In the genomic region with DNA sequence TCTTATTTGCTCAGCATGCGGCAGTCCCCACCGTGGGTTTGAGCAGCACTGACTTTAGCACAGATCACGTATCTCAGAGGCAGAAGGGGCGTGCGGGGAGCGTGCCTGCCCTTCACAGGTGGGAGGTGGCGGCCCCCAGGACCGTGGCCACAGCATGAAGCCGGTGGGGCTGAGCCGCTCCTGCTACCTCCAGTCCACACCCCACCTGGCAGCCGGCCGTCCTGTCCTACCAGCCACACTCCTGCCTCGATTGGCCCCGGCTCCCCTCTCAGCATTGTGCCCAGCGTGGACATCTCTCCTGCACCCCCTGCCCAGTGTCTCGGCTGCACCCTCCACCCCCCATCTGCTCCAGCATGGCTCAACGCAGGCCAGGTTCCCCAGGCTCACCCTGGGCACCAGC, we compare ENCODE assay signal across 28 cellular contexts.
"Had no signal": no experiment of that assay in that cellular context is flagged by ENCODE, and none has a peak within 500 bp of the region (broad histone marks: within the 10 kb centered on the region; RNA-seq: fewer than 3 reads in every experiment).

No MANE protein-coding gene starts in this region.

- H3K4me3 Mint-ChIP-seq: effector memory CD8-positive, alpha-beta T cell; naive thymus-derived CD4-positive, alpha-beta T cell; neural progenitor cell had no signal

- H3K9me3 ChIP-seq: esophagus squamous epithelium, prostate gland, right atrium auricular region, stomach, thyroid gland, vagina had no signal

- H3K9me3 Mint-ChIP-seq: effector memory CD8-positive, alpha-beta T cell; naive thymus-derived CD4-positive, alpha-beta T cell; nephron; neural progenitor cell had no signal

- H3K4me1 ChIP-seq: left lung, vagina had no signal

- H3K27me3 ChIP-seq: esophagus squamous epithelium, heart right ventricle, left lung, neural progenitor cell, right atrium auricular region, stomach, thyroid gland, vagina had no signal

- H3K27me3 Mint-ChIP-seq: effector memory CD8-positive, alpha-beta T cell; naive thymus-derived CD4-positive, alpha-beta T cell had no signal

- H3K36me3 ChIP-seq: neural progenitor cell, prostate gland had no signal

- H3K27ac ChIP-seq: esophagus squamous epithelium, left lung, neural progenitor cell, prostate gland, right atrium auricular region, stomach, thyroid gland, vagina had no signal

- ATAC-seq: effector memory CD8-positive, alpha-beta T cell; heart right ventricle; left cardiac atrium; left lung; naive thymus-derived CD4-positive, alpha-beta T cell; sciatic nerve had no signal

- DNase-seq: cortex of kidney; effector memory CD8-positive, alpha-beta T cell; erythroblast; esophagus squamous epithelium; foreskin melanocyte; glutamatergic neuron; heart right ventricle; hippocampal formation; left cardiac atrium; left lung; mesendoderm; midbrain; naive thymus-derived CD4-positive, alpha-beta T cell; nucleus accumbens; stimulated activated CD4-positive, alpha-beta T cell treated with anti-CD3 and anti-CD28 coated beads, Interleukin-12 subunit alpha, Interleukin-12 subunit beta, amount 100 ng/mL, for 4 hours; stimulated activated CD4-positive, alpha-beta T cell treated with anti-CD3 and anti-CD28 coated beads, Interleukin-1b, Interleukin-23, amount 100 ng/mL, for 48 hours; stimulated activated CD4-positive, alpha-beta T cell treated with anti-CD3 and anti-CD28 coated beads, Interleukin-4, amount 100 ng/mL, for 1 hour; stimulated activated CD8-positive, alpha-beta memory T cell treated with anti-CD3 and anti-CD28 coated beads, Interleukin-4, amount 100 ng/mL, for 48 hours; stomach; thyroid gland; trophoblast cell had no signal

- H3K4me3 ChIP-seq: esophagus squamous epithelium, heart right ventricle, left lung, neural progenitor cell, prostate gland, right atrium auricular region, smooth muscle cell, stomach, thyroid gland, vagina had no signal
